23 cellular contexts compared by ENCODE assay signal in the genomic region with DNA sequence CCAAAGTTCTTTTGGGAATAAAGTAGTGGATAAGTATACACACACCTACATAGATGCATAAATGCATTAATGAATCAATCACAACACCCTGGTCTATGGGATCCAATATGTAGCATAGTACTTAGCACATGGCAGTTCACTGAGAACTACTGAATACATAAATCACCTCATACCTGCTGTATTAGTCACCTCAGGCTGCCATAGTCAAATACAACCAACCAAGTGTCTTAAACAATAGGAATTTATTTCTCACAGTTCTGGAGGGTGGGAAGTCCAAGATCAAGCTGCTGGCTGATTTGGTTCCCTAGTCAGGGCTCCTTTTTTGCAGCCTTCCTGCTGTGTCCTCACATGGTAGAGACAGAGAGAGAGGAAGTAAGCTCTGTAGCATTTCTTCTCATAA.
"Had no signal": no experiment of that assay in that cellular context is flagged by ENCODE, and none has a peak within 500 bp of the region (broad histone marks: within the 10 kb centered on the region; RNA-seq: fewer than 3 reads in every experiment).

No MANE protein-coding gene starts in this region.

- H3K9me3 Mint-ChIP-seq: activated naive CD8-positive, alpha-beta T cell treated with anti-CD3 and anti-CD28 coated beads for 36 hours; effector memory CD8-positive, alpha-beta T cell; type B pancreatic cell had no signal

- H3K27me3 ChIP-seq: body of pancreas, esophagus muscularis mucosa, heart right ventricle had no signal

- DNase-seq: activated B cell treated with CpG ODN at 0.5 μM for 24 hours; activated CD4-positive, alpha-beta T cell treated with anti-CD3 and anti-CD28 coated beads for 4 hours; activated CD4-positive, alpha-beta T cell treated with anti-CD3 and anti-CD28 coated beads, Interleukin-2, amount 50 U/mL, for 48 hours; activated CD8-positive, alpha-beta memory T cell treated with anti-CD3 and anti-CD28 coated beads, Interleukin-2, amount 50 U/mL, for 48 hours; activated naive CD4-positive, alpha-beta T cell treated with Interleukin-2 at 50 U/mL for 16 hours; activated naive CD8-positive, alpha-beta T cell treated with anti-CD3 and anti-CD28 coated beads for 36 hours; activated T-cell treated with anti-CD3 and anti-CD28 coated beads, Interleukin-2, amount 50 U/mL, for 48 hours; body of pancreas; caudate nucleus; effector memory CD8-positive, alpha-beta T cell; heart right ventricle; kidney; lower lobe of right lung; naive B cell; retina; stimulated activated CD4-positive, alpha-beta T cell treated with anti-CD3 and anti-CD28 coated beads, Interleukin-4, amount 100 ng/mL, for 24 hours; stimulated activated naive CD4-positive, alpha-beta T cell treated with Interleukin-2 at 50 U/mL for 16 hours; T-helper 9 cell had no signal

- H3K36me3 Mint-ChIP-seq: activated naive CD8-positive, alpha-beta T cell treated with anti-CD3 and anti-CD28 coated beads for 36 hours; naive B cell; type B pancreatic cell had no signal

- H3K27ac Mint-ChIP-seq: activated B cell treated with CpG ODN at 0.5 μM for 24 hours; activated naive CD8-positive, alpha-beta T cell treated with anti-CD3 and anti-CD28 coated beads for 36 hours; effector memory CD8-positive, alpha-beta T cell; naive B cell; type B pancreatic cell had no signal

- H3K36me3 ChIP-seq: esophagus muscularis mucosa, heart right ventricle, lower lobe of right lung, thoracic aorta had no signal

- H3K4me3 Mint-ChIP-seq: activated B cell treated with CpG ODN at 0.5 μM for 24 hours; activated naive CD8-positive, alpha-beta T cell treated with anti-CD3 and anti-CD28 coated beads for 36 hours; effector memory CD8-positive, alpha-beta T cell; naive B cell; neural crest cell; type B pancreatic cell had no signal

- ATAC-seq: body of pancreas; effector memory CD8-positive, alpha-beta T cell; heart right ventricle; left lobe of liver; lower lobe of right lung had no signal

- H3K27me3 Mint-ChIP-seq: effector memory CD8-positive, alpha-beta T cell; type B pancreatic cell had no signal

- H3K4me1 Mint-ChIP-seq: activated B cell treated with CpG ODN at 0.5 μM for 24 hours, naive B cell had no signal

- H3K27ac ChIP-seq: body of pancreas, esophagus muscularis mucosa, heart right ventricle, lower lobe of right lung, thoracic aorta had no signal

- H3K9me3 ChIP-seq: body of pancreas, esophagus muscularis mucosa, lower lobe of right lung, thoracic aorta had no signal

- H3K4me3 ChIP-seq: body of pancreas, esophagus muscularis mucosa, heart right ventricle, lower lobe of right lung, thoracic aorta had no signal
